Comparison of ENCODE assay signal across 9 cellular contexts in genomic region chr9:113541019-113541900, GRCh38.
DNase-seq lines count a peak whose midpoint lies in the region; ATAC-seq and TF ChIP-seq lines count a peak whose summit lies in the region.
"Had no signal": no experiment of that assay in that cellular context is flagged by ENCODE, and none has a peak within 500 bp of the region (broad histone marks: within the 10 kb centered on the region; RNA-seq: fewer than 3 reads in every experiment).

No MANE protein-coding gene starts in this region.

- no peak overlapping the region for H2AFZ ChIP-seq in mammary epithelial cell (ENCODE audit: low read depth, low read length)

- no TSS peak for BruUV-seq in mammary epithelial cell (replicated peaks; lab: Mats Ljungman, UMichigan)

- no peak overlapping the region for H3K4me2 ChIP-seq in mammary epithelial cell (ENCODE audit: insufficient read depth, low read depth, low read length)

- no peaks in the 10 kb centered on the region for H3K27me3 ChIP-seq in mammary epithelial cell (ENCODE audit: insufficient read depth, low read length)
- H3K27me3 ChIP-seq in effector memory CD4-positive, alpha-beta T cell (replicated peaks; ENCODE audit: control insufficient read depth, insufficient read depth, low read length, poor library complexity, severe bottlenecking): no peaks in the 10 kb centered on the region
- H3K27me3 ChIP-seq in CD4-positive, alpha-beta memory T cell (ENCODE audit: insufficient read depth, low read length): no peaks in the 10 kb centered on the region
- H3K27me3 ChIP-seq: suprapubic skin had no signal

- WGBS in mammary epithelial cell (ENCODE audit: low coverage, missing lambda C conversion rate): 81% methylated on average over 12 of the region's 12 CpGs

- no peaks in the 10 kb centered on the region for H3K4me1 ChIP-seq in mammary epithelial cell (ENCODE audit: insufficient read depth, low read length)
- H3K4me1 ChIP-seq in effector memory CD4-positive, alpha-beta T cell (ENCODE audit: control insufficient read depth, insufficient read depth, low read length, poor library complexity, severe bottlenecking): no peaks in the 10 kb centered on the region
- peaks cover 1% of the 10 kb centered on the region for H3K4me1 ChIP-seq in CD4-positive, alpha-beta memory T cell (ENCODE audit: insufficient read depth, low read length)

- CTCF ChIA-PET in mammary epithelial cell (lab: Charles Lee; ENCODE audit: low non-redundant PET): interaction anchor here (0.6 kb wide), 1 partner anchor 37 kb away, joined by 6 read pairs; no protein-coding TSS in a partner anchor
- CTCF ChIA-PET in CD4-positive, alpha-beta memory T cell (lab: Charles Lee; ENCODE audit: partially characterized antibody): interaction anchor here (1.3 kb wide), 1 partner anchor 17 kb away, joined by 3 read pairs; no protein-coding TSS in a partner anchor

- no peaks in the 10 kb centered on the region for H3K36me3 ChIP-seq in mammary epithelial cell (ENCODE audit: insufficient read depth, low read length)
- peaks cover 54% of the 10 kb centered on the region for H3K36me3 ChIP-seq in effector memory CD4-positive, alpha-beta T cell (ENCODE audit: control insufficient read depth, insufficient read depth, low read length)
- peaks cover 60% of the 10 kb centered on the region for H3K36me3 ChIP-seq in CD4-positive, alpha-beta memory T cell (ENCODE audit: insufficient read depth, low read length)

- DNase-seq in Ammon's horn (ENCODE audit: low spot score): peak; percentile 62
- peak; percentile 28 for DNase-seq in NB4 (ENCODE audit: low read depth)
- DNase-seq in mammary epithelial cell: peak; percentile 30
- no peak for DNase-seq in left lobe of liver (ENCODE audit: low spot score)
- DNase-seq in effector memory CD4-positive, alpha-beta T cell: no peak
- DNase-seq in NCI-H446 treated with DMSO at 0.1 percent for 48 hours (lab: John Stamatoyannopoulos, UW): no peak
- no peak for DNase-seq in CD4-positive, alpha-beta memory T cell

- no peaks in the 10 kb centered on the region for H3K79me2 ChIP-seq in mammary epithelial cell (ENCODE audit: insufficient read depth, low read length)

- TF ChIP-seq CTCF in NB4 (IDR thresholded peaks at IDR 0.05; ENCODE audit: low read depth, low read length): no peak
- TF ChIP-seq CTCF in mammary epithelial cell (conservative IDR thresholded peaks at IDR 0.05 in 1 of 2, IDR thresholded peaks at IDR 0.05 in 1 of 2; ENCODE audit: extremely low read depth in 1 of 2, insufficient read depth in 1 of 2, low read depth in 1 of 2, low read length in 2 of 2): no peak

- H3K4me1 Mint-ChIP-seq in CD4-positive, alpha-beta memory T cell: peaks cover 13 to 32% (median 18%) of the 10 kb centered on the region in 4 donors

- no peaks in the 10 kb centered on the region for H3K9me3 Mint-ChIP-seq in CD4-positive, alpha-beta memory T cell

- peak overlapping the region in 3 of 7 donors; percentile 41 to 69 (median 48) for H3K27ac Mint-ChIP-seq in CD4-positive, alpha-beta memory T cell

- H3K9me3 ChIP-seq in mammary epithelial cell (replicated peaks; ENCODE audit: insufficient read depth, low read length): no peaks in the 10 kb centered on the region
- no peaks in the 10 kb centered on the region for H3K9me3 ChIP-seq in effector memory CD4-positive, alpha-beta T cell (ENCODE audit: control insufficient read depth, low read length)
- no peaks in the 10 kb centered on the region for H3K9me3 ChIP-seq in CD4-positive, alpha-beta memory T cell (ENCODE audit: control insufficient read depth in 1 of 2, low read length in 2 of 2)
- H3K9me3 ChIP-seq: suprapubic skin had no signal

- H3K9ac ChIP-seq in mammary epithelial cell (ENCODE audit: insufficient read depth, low read length): no peak overlapping the region

- POLR2A ChIA-PET in CD4-positive, alpha-beta memory T cell (lab: Charles Lee; ENCODE audit: partially characterized antibody): interaction anchor here (0.9 kb wide), 1 partner anchor 37 kb away, joined by 4 read pairs; no protein-coding TSS in a partner anchor

- H3K27ac ChIP-seq in mammary epithelial cell (ENCODE audit: insufficient read depth, low read depth, low read length): no peak overlapping the region
- no peak overlapping the region for H3K27ac ChIP-seq in effector memory CD4-positive, alpha-beta T cell (ENCODE audit: insufficient read depth, low read length, poor library complexity, severe bottlenecking)
- no peak overlapping the region for H3K27ac ChIP-seq in CD4-positive, alpha-beta memory T cell (ENCODE audit: low read depth, low read length)
- H3K27ac ChIP-seq: suprapubic skin had no signal

- no peak overlapping the region for H3K4me3 Mint-ChIP-seq in CD4-positive, alpha-beta memory T cell

- peaks cover 53 to 82% of the 10 kb centered on the region in 2 donors for H3K36me3 Mint-ChIP-seq in CD4-positive, alpha-beta memory T cell

- in situ Hi-C loops in mammary epithelial cell (cut with MboI; ENCODE audit: low sequenced_read_pairs in 2 of 2): no loop called here

- intact Hi-C loops in mammary epithelial cell (cut with micrococcal nuclease): no loop called here
- intact Hi-C loops in CD4-positive, alpha-beta memory T cell (cut with micrococcal nuclease): no loop called here

- TF ChIP-seq POLR2A in NB4 (IDR thresholded peaks at IDR 0.05; ENCODE audit: extremely low read depth, insufficient read length): no peak

- ATAC-seq in left lobe of liver: peak; percentile 22
- no peak for ATAC-seq in HG03432 (IDR thresholded peaks at IDR 0.05; ENCODE audit: unreplicated experiment)

- dilution Hi-C loops in mammary epithelial cell (cut with HindIII; ENCODE audit: low sequenced_read_pairs): loop anchor here (5.0 kb wide), 1 partner anchor 79 kb away; the partner anchor contains the start of gene RGS3

- no peak overlapping the region for H3K4me3 ChIP-seq in NB4 (ENCODE audit: low read depth, low read length)
- no peak overlapping the region for H3K4me3 ChIP-seq in mammary epithelial cell (replicated peaks in 1 of 3; ENCODE audit: insufficient read depth in 1 of 3, low read depth in 2 of 3, low read length in 3 of 3)
- no peak overlapping the region for H3K4me3 ChIP-seq in effector memory CD4-positive, alpha-beta T cell (ENCODE audit: insufficient read depth, low read depth, low read length, poor library complexity, severe bottlenecking)
- no peak overlapping the region for H3K4me3 ChIP-seq in CD4-positive, alpha-beta memory T cell (ENCODE audit: low read length in 2 of 2)
- H3K4me3 ChIP-seq: suprapubic skin had no signal

- H3K27me3 Mint-ChIP-seq in CD4-positive, alpha-beta memory T cell: no peaks in the 10 kb centered on the region

- no peaks in the 10 kb centered on the region for H4K20me1 ChIP-seq in mammary epithelial cell (ENCODE audit: insufficient read depth, low read length)

Comparison
In these comparisons a context has a peak if more than half of its experiments do, and no peak if none do; other contexts are left out.
1. DNase-seq: peak in Ammon's horn (single experiment), NB4 (single experiment) and mammary epithelial cell (single experiment); none in left lobe of liver (single experiment), effector memory CD4-positive, alpha-beta T cell (0 of 3), NCI-H446 treated with DMSO at 0.1 percent for 48 hours (single experiment) and CD4-positive, alpha-beta memory T cell (0 of 5).